ENCODE assay signal across 16 cellular contexts in the genomic region with DNA sequence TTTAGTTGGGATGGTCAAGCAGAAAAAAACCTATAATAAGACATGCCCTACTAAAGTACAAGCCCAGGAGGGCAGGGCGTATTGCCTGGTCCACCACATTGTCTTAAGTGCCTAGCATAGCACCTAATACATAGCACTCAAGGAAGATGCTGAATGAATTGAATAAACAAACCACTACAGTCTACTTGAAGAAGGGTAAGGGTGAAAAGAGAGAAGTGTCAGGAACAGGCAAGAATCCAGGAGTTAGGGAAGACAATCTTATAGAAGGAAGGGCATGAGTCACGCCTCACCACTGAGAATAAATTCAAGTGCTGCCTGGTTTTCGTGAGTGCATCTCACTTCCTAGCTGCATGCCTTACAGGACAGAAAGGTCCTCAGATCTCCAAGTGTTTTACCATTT. TPM values are rescaled to one million over a fixed set of nuclear protein-coding genes. Genes with fewer than 3 reads are reported as not detected.
A peak's percentile ranks its signal among the peaks of the same experiment; 100 is the strongest.
DNase-seq lines count a peak whose midpoint lies in the region; ATAC-seq, FAIRE-seq and TF ChIP-seq lines count a peak whose summit lies in the region.
"Had no signal": no experiment of that assay in that cellular context is flagged by ENCODE, and none has a peak within 500 bp of the region (broad histone marks: within the 10 kb centered on the region; RNA-seq: fewer than 3 reads in every experiment).

No MANE protein-coding gene starts in this region.

- H3K36me3 ChIP-seq in right atrium auricular region (no peaks in the 10 kb centered on the region), keratinocyte (ENCODE audit: control insufficient read depth in 2 of 2, extremely low read depth in 1 of 2, insufficient read depth in 2 of 2, low read length in 2 of 2) (no peaks in the 10 kb centered on the region), H7 (replicated peaks; ENCODE audit: control insufficient read depth, insufficient read depth, low read length) (no peaks in the 10 kb centered on the region; the same call in 1 of the 2 replicates)
- H3K36me3 ChIP-seq: neural progenitor cell had no signal

- TF ChIP-seq CTCF in right atrium auricular region (IDR thresholded peaks at IDR 0.05) (no peak), keratinocyte (optimal IDR thresholded peaks at IDR 0.05 in 1 of 3, IDR thresholded peaks at IDR 0.05 in 1 of 3, conservative IDR thresholded peaks at IDR 0.05 in 1 of 3; ENCODE audit: extremely low read depth in 1 of 3, insufficient read depth in 2 of 3, low read length in 3 of 3) (no peak), lower leg skin (IDR thresholded peaks at IDR 0.05) (no peak)

- no peak overlapping the region for H2AFZ ChIP-seq in keratinocyte (ENCODE audit: control insufficient read depth, low read length)
- H2AFZ ChIP-seq: neural progenitor cell had no signal

- peak; percentile 94 for FAIRE-seq in keratinocyte (lab: Jason Lieb, UNC)
- FAIRE-seq: A204.1 had no signal

- intact Hi-C loops in left cardiac atrium (cut with DNase I) = no loop called here
- intact Hi-C loops in lower leg skin (cut with DNase I; ENCODE audit: low total_unique reads) = no loop called here

- ATAC-seq in left cardiac atrium (peak; percentile 44 to 78), HG03280 (IDR thresholded peaks at IDR 0.05; ENCODE audit: unreplicated experiment) (no peak), HG02970 (IDR thresholded peaks at IDR 0.05; ENCODE audit: low FRiP score, unreplicated experiment) (no peak)
- ATAC-seq: T-helper 17 cell had no signal

- H3K27me3 ChIP-seq in right atrium auricular region = no peaks in the 10 kb centered on the region
- no peaks in the 10 kb centered on the region for H3K27me3 ChIP-seq in keratinocyte (ENCODE audit: control insufficient read depth, extremely low read depth, insufficient read depth, low read length)
- H3K27me3 ChIP-seq in H7 (ENCODE audit: control insufficient read depth, insufficient read depth, low read length) = no peaks in the 10 kb centered on the region
- H3K27me3 ChIP-seq: neural progenitor cell had no signal

- no peaks in the 10 kb centered on the region for H3K9me1 ChIP-seq in keratinocyte (ENCODE audit: control insufficient read depth, extremely low read depth, insufficient read depth, low read length)

- no peaks in the 10 kb centered on the region for H3K79me2 ChIP-seq in keratinocyte (ENCODE audit: control insufficient read depth, insufficient read depth, low read length)

- no peak overlapping the region for H3K4me3 ChIP-seq in right atrium auricular region
- H3K4me3 ChIP-seq in keratinocyte (ENCODE audit: control insufficient read depth in 2 of 3, extremely low read depth in 1 of 3, insufficient read depth in 2 of 3, low read depth in 1 of 3, low read length in 3 of 3) = no peak overlapping the region
- H3K4me3 ChIP-seq in H7 (ENCODE audit: insufficient read depth, low read depth, low read length) = no peak overlapping the region
- H3K4me3 ChIP-seq in lower leg skin (ENCODE audit: low read depth, poor library complexity, severe bottlenecking) = no peak overlapping the region
- H3K4me3 ChIP-seq: neural progenitor cell had no signal

- WGBS in lower leg skin, 2 donors = 52 to 61% methylated on average over 3 of the region's 3 CpGs

- no peak overlapping the region for H3K9ac ChIP-seq in keratinocyte (ENCODE audit: control insufficient read depth, extremely low read depth, insufficient read depth, low read length)
- H3K9ac ChIP-seq: neural progenitor cell had no signal

- H3K9me3 ChIP-seq in right atrium auricular region = no peaks in the 10 kb centered on the region
- H3K9me3 ChIP-seq in keratinocyte (ENCODE audit: control insufficient read depth, low read depth, low read length) = no peaks in the 10 kb centered on the region

- peak overlapping the region; percentile 33 for H3K4me2 ChIP-seq in keratinocyte (ENCODE audit: control insufficient read depth, extremely low read depth, insufficient read depth, low read depth, low read length)
- H3K4me2 ChIP-seq: neural progenitor cell had no signal

- H3K27ac ChIP-seq in right atrium auricular region (no peak overlapping the region), keratinocyte (ENCODE audit: control insufficient read depth, insufficient read depth, low read length) (no peak overlapping the region)
- H3K27ac ChIP-seq: neural progenitor cell had no signal

- H4K20me1 ChIP-seq in keratinocyte (ENCODE audit: control insufficient read depth, extremely low read depth, insufficient read depth, low read length) = no peaks in the 10 kb centered on the region

- dilution Hi-C loops in keratinocyte (cut with MboI; ENCODE audit: extremely low pct_ligation_motif_present, low sequenced_read_pairs) = no loop called here

- H3K4me1 ChIP-seq in right atrium auricular region = no peaks in the 10 kb centered on the region
- H3K4me1 ChIP-seq in keratinocyte (ENCODE audit: control insufficient read depth, extremely low read depth, insufficient read depth, low read length) = peaks cover 19% of the 10 kb centered on the region
- H3K4me1 ChIP-seq: neural progenitor cell had no signal

- no peak for TF ChIP-seq POLR2A in lower leg skin (IDR thresholded peaks at IDR 0.05)

- DNase-seq in left cardiac atrium = no peak
- DNase-seq in right atrium auricular region (ENCODE audit: low spot score) = no peak
- peak; percentile 7 for DNase-seq in astrocyte of the hippocampus (ENCODE audit: low read depth, low spot score)
- peak; percentile 48 for DNase-seq in keratinocyte (ENCODE audit: low read depth, low spot score)
- no peak for DNase-seq in H7
- no peak for DNase-seq in lower leg skin (ENCODE audit: low spot score in 2 of 2)
- DNase-seq: activated CD4-positive, alpha-beta T cell treated with anti-CD3 and anti-CD28 coated beads for 4 hours; aorta; effector CD4-positive, alpha-beta T cell; NCI-H524 treated with DMSO at 0.1 percent for 48 hours; RPMI8226; T-helper 17 cell had no signal

RNA-seq across cellular contexts. Expression of a gene that starts 13.9 kb away (rescaled TPM):
- total RNA-seq in left cardiac atrium (10 to 100 TPM; 14.2 to 40.4 TPM), right atrium auricular region (1 to 10 TPM; 1.0 to 3.5 TPM), lower leg skin (1 to 10 TPM in 3 of 4 donors, under 1 TPM in 1; 0.47 to 5.6 (median 2.9) TPM)
- polyA plus RNA-seq in keratinocyte = 0.25 to 1.0 TPM (median 0.58 TPM) in 3 replicates
- 0.10 TPM for polyA plus RNA-seq in keratinocyte (2011; ENCODE audit: low read depth)
- 0.41 and 0.44 TPM in 2 replicates for polyA plus RNA-seq in keratinocyte (2011; cell fraction: cytosol; rRNA removed)
- polyA plus RNA-seq in keratinocyte (2011; cell fraction: nucleus; rRNA removed) = 0.51 and 0.94 TPM in 2 replicates
- 0.25 and 0.59 TPM in 2 replicates for polyA plus RNA-seq in keratinocyte (2012; ENCODE audit: low replicate concordance)
- polyA minus RNA-seq in keratinocyte = 0.79 to 1.2 TPM in 2 of 3 replicates, not detected in the other
- not detected for polyA minus RNA-seq in keratinocyte (2011; cell fraction: cytosol; rRNA and poly(A)+ RNA removed)
- 0.74 and 0.78 TPM in 2 replicates for polyA minus RNA-seq in keratinocyte (2011; cell fraction: nucleus; rRNA and poly(A)+ RNA removed)
- 1.1 and 1.7 TPM in 2 replicates for total RNA-seq in H7 (2014; rRNA removed; shearing (Covaris generic))
- total RNA-seq: T-helper 17 cell had no signal

RNA-seq across cellular contexts. Expression of a gene that starts 20.6 kb away (rescaled TPM):
- not detected for total RNA-seq in left cardiac atrium
- total RNA-seq in right atrium auricular region = not detected
- polyA plus RNA-seq in keratinocyte = not detected in 3 replicates
- polyA plus RNA-seq in keratinocyte (2011; ENCODE audit: low read depth) = not detected
- polyA plus RNA-seq in keratinocyte (2011; cell fraction: cytosol; rRNA removed) = not detected in 2 replicates
- not detected in 2 replicates for polyA plus RNA-seq in keratinocyte (2011; cell fraction: nucleus; rRNA removed)
- not detected in 2 replicates for polyA plus RNA-seq in keratinocyte (2012; ENCODE audit: low replicate concordance)
- not detected in 3 replicates for polyA minus RNA-seq in keratinocyte
- polyA minus RNA-seq in keratinocyte (2011; cell fraction: cytosol; rRNA and poly(A)+ RNA removed) = not detected
- polyA minus RNA-seq in keratinocyte (2011; cell fraction: nucleus; rRNA and poly(A)+ RNA removed) = not detected in 2 replicates
- not detected in 2 replicates for total RNA-seq in H7 (2014; rRNA removed; shearing (Covaris generic))
- total RNA-seq in lower leg skin = 10 to 100 TPM in 1 of 4 donors, not detected in 3; 22.9 TPM
- total RNA-seq: aorta, T-helper 17 cell had no signal
- polyA plus RNA-seq: aorta had no signal

RNA-seq across cellular contexts. Expression of a gene that starts 24.2 kb away (rescaled TPM):
- total RNA-seq in left cardiac atrium (not detected), right atrium auricular region (not detected), lower leg skin (10 to 100 TPM in 1 of 4 donors, not detected in 3; 18.7 TPM)
- not detected in 3 replicates for polyA plus RNA-seq in keratinocyte
- not detected for polyA plus RNA-seq in keratinocyte (2011; ENCODE audit: low read depth)
- polyA plus RNA-seq in keratinocyte (2011; cell fraction: cytosol; rRNA removed) = not detected in 2 replicates
- not detected in 2 replicates for polyA plus RNA-seq in keratinocyte (2011; cell fraction: nucleus; rRNA removed)
- not detected in 2 replicates for polyA plus RNA-seq in keratinocyte (2012; ENCODE audit: low replicate concordance)
- not detected in 3 replicates for polyA minus RNA-seq in keratinocyte
- not detected for polyA minus RNA-seq in keratinocyte (2011; cell fraction: cytosol; rRNA and poly(A)+ RNA removed)
- polyA minus RNA-seq in keratinocyte (2011; cell fraction: nucleus; rRNA and poly(A)+ RNA removed) = not detected in 2 replicates
- not detected in 2 replicates for total RNA-seq in H7 (2014; rRNA removed; shearing (Covaris generic))
- total RNA-seq: aorta, T-helper 17 cell had no signal
- polyA plus RNA-seq: aorta had no signal

RNA-seq across cellular contexts. Expression of a gene that starts 37.4 kb away (rescaled TPM):
- not detected for total RNA-seq in left cardiac atrium
- total RNA-seq in right atrium auricular region = not detected
- polyA plus RNA-seq in keratinocyte = not detected in 3 replicates
- not detected for polyA plus RNA-seq in keratinocyte (2011; ENCODE audit: low read depth)
- polyA plus RNA-seq in keratinocyte (2011; cell fraction: cytosol; rRNA removed) = not detected in 2 replicates
- polyA plus RNA-seq in keratinocyte (2011; cell fraction: nucleus; rRNA removed) = not detected in 2 replicates
- not detected in 2 replicates for polyA plus RNA-seq in keratinocyte (2012; ENCODE audit: low replicate concordance)
- not detected in 3 replicates for polyA minus RNA-seq in keratinocyte
- not detected for polyA minus RNA-seq in keratinocyte (2011; cell fraction: cytosol; rRNA and poly(A)+ RNA removed)
- not detected in 2 replicates for polyA minus RNA-seq in keratinocyte (2011; cell fraction: nucleus; rRNA and poly(A)+ RNA removed)
- total RNA-seq in H7 (2014; rRNA removed; shearing (Covaris generic)) = not detected in 2 replicates
- not detected for total RNA-seq in lower leg skin
- total RNA-seq: aorta, T-helper 17 cell had no signal
- polyA plus RNA-seq: aorta had no signal

RNA-seq across cellular contexts. Expression of a gene that starts 41.7 kb away (rescaled TPM):
- total RNA-seq in left cardiac atrium = not detected
- total RNA-seq in right atrium auricular region = not detected
- polyA plus RNA-seq in keratinocyte = not detected in 3 replicates
- not detected for polyA plus RNA-seq in keratinocyte (2011; ENCODE audit: low read depth)
- polyA plus RNA-seq in keratinocyte (2011; cell fraction: cytosol; rRNA removed) = not detected in 2 replicates
- polyA plus RNA-seq in keratinocyte (2011; cell fraction: nucleus; rRNA removed) = not detected in 2 replicates
- polyA plus RNA-seq in keratinocyte (2012; ENCODE audit: low replicate concordance) = not detected in 2 replicates
- not detected in 3 replicates for polyA minus RNA-seq in keratinocyte
- not detected for polyA minus RNA-seq in keratinocyte (2011; cell fraction: cytosol; rRNA and poly(A)+ RNA removed)
- not detected in 2 replicates for polyA minus RNA-seq in keratinocyte (2011; cell fraction: nucleus; rRNA and poly(A)+ RNA removed)
- total RNA-seq in H7 (2014; rRNA removed; shearing (Covaris generic)) = not detected in 2 replicates
- total RNA-seq in lower leg skin = 10 to 100 TPM in 1 of 4 donors, not detected in 3; 13.4 TPM
- total RNA-seq: aorta, T-helper 17 cell had no signal
- polyA plus RNA-seq: aorta had no signal

Comparison
In these comparisons a context has a peak if more than half of its experiments do, and no peak if none do; other contexts are left out.
1. ATAC-seq: peak in left cardiac atrium (2 of 2); none in HG03280 (single experiment) and HG02970 (single experiment).
2. DNase-seq: peak in astrocyte of the hippocampus (single experiment) and keratinocyte (single experiment); none in left cardiac atrium (single experiment), right atrium auricular region (single experiment), H7 (single experiment) and lower leg skin (0 of 2).